8 cellular contexts compared by ENCODE assay signal in the genomic region with DNA sequence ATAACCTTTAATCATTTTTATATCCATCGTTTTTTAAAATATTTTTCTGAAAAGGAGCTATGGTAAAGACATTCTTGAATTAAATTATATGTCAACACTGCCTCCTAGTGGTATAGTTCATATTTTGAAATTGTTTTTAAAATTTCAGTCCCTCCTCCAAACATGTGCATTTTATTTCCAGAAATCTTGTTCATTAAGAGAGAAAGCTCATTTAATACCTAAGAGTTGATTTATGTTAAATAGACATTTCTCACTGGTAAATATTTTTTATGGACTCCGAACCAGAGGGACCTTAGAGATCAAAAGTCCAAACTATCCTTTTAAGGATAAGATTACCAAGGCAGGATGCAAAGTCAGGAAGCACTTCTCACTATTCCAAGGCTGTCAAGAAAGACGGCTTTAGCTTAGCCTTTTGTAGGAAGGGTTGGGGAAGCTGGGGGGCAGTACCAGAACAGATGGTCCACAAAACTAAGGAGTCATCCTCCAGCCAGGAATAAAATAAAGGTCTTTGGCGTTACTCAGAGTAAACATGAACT. TPM values are rescaled to one million over a fixed set of nuclear protein-coding genes. Genes with fewer than 3 reads are reported as not detected.
A peak's percentile ranks its signal among the peaks of the same experiment; 100 is the strongest.
DNase-seq lines count a peak whose midpoint lies in the region; ATAC-seq and TF ChIP-seq lines count a peak whose summit lies in the region.

No MANE protein-coding gene starts in this region.

- no peaks in the 10 kb centered on the region for H3K9me3 ChIP-seq in CD8-positive, alpha-beta memory T cell (ENCODE audit: low read length)
- H3K9me3 ChIP-seq in endodermal cell (ENCODE audit: control insufficient read depth, low read length), result no peaks in the 10 kb centered on the region

- peaks cover 5 to 8% of the 10 kb centered on the region in 2 donors for H3K27me3 Mint-ChIP-seq in CD8-positive, alpha-beta memory T cell
- H3K27me3 Mint-ChIP-seq in endodermal cell (ENCODE audit: insufficient read depth), result no peaks in the 10 kb centered on the region

- peak overlapping the region; percentile 15 for H3K4me3 ChIP-seq in CD8-positive, alpha-beta memory T cell (ENCODE audit: low read length)
- peak overlapping the region; percentile 52 for H3K4me3 ChIP-seq in endodermal cell (ENCODE audit: low read length)

- H3K9ac ChIP-seq in endodermal cell (ENCODE audit: extremely low read depth, low read length, poor library complexity, severe bottlenecking), result no peak overlapping the region

- ATAC-seq in HG03439 (IDR thresholded peaks at IDR 0.05; ENCODE audit: unreplicated experiment) (no peak), HG03135 (IDR thresholded peaks at IDR 0.05; ENCODE audit: unreplicated experiment) (no peak)

- 0 to 34% methylated on average over 1 to 3 of the region's 4 CpGs for WGBS in endodermal cell (ENCODE audit: insufficient coverage in 1 of 2, insufficient read length in 1 of 2), 2 experiments

- TF ChIP-seq CTCF in endodermal cell (conservative IDR thresholded peaks at IDR 0.05), result peak; percentile 71

- H3K9me3 Mint-ChIP-seq in CD8-positive, alpha-beta memory T cell, result no peaks in the 10 kb centered on the region
- peaks cover 2% of the 10 kb centered on the region for H3K9me3 Mint-ChIP-seq in endodermal cell

- peak overlapping the region in 1 of 8 donors; percentile 25 for H3K27ac Mint-ChIP-seq in CD8-positive, alpha-beta memory T cell
- peak overlapping the region; percentile 76 for H3K27ac Mint-ChIP-seq in endodermal cell

- no peak overlapping the region for H3K27ac ChIP-seq in CD8-positive, alpha-beta memory T cell (ENCODE audit: low read depth, low read length)
- H3K27ac ChIP-seq in endodermal cell (ENCODE audit: low read depth, low read length), result peak overlapping the region; percentile 9

- POLR2A ChIA-PET in CD8-positive, alpha-beta memory T cell (lab: Charles Lee), result interaction anchor here (1.0 kb wide), 1 partner anchor 149 kb away, joined by 5 read pairs; the partner anchor contains the start of gene ARSB

- peaks cover 8 to 11% (median 9%) of the 10 kb centered on the region in 3 donors for H3K4me1 Mint-ChIP-seq in CD8-positive, alpha-beta memory T cell
- peaks cover 15% of the 10 kb centered on the region for H3K4me1 Mint-ChIP-seq in endodermal cell

- no peaks in the 10 kb centered on the region for H3K36me3 Mint-ChIP-seq in CD8-positive, alpha-beta memory T cell
- no peaks in the 10 kb centered on the region for H3K36me3 Mint-ChIP-seq in endodermal cell (ENCODE audit: low read depth)

- peaks cover 9% of the 10 kb centered on the region for H3K4me1 ChIP-seq in CD8-positive, alpha-beta memory T cell (ENCODE audit: insufficient read depth, low read length)
- no peaks in the 10 kb centered on the region for H3K4me1 ChIP-seq in endodermal cell (ENCODE audit: control insufficient read depth, insufficient read depth, low read length)

- H3K36me3 ChIP-seq in CD8-positive, alpha-beta memory T cell (ENCODE audit: insufficient read depth, low read length), result no peaks in the 10 kb centered on the region
- H3K36me3 ChIP-seq in endodermal cell (ENCODE audit: control insufficient read depth, insufficient read depth, low read length), result no peaks in the 10 kb centered on the region

- CTCF ChIA-PET in CD8-positive, alpha-beta memory T cell (lab: Charles Lee), result interaction anchor here (0.5 to 3.0 kb wide), 25 partner anchors 8 to 1503 kb away, joined by 3 to 20 read pairs (median 4); partner anchors contain the start of genes AP3B1 and ARSB

- peak overlapping the region; percentile 35 to 79 (median 65) for H3K4me3 Mint-ChIP-seq in CD8-positive, alpha-beta memory T cell
- H3K4me3 Mint-ChIP-seq in endodermal cell, result peak overlapping the region; percentile 45

- no peaks in the 10 kb centered on the region for H3K27me3 ChIP-seq in CD8-positive, alpha-beta memory T cell (ENCODE audit: insufficient read depth, low read length, poor library complexity, severe bottlenecking)
- H3K27me3 ChIP-seq in endodermal cell (ENCODE audit: control insufficient read depth, insufficient read depth, low read length, poor library complexity, severe bottlenecking), result no peaks in the 10 kb centered on the region

- DNase-seq in CD8-positive, alpha-beta memory T cell, result peak in 2 of 5 donors; percentile 17 to 26
- DNase-seq in KG1 (lab: John Stamatoyannopoulos, UW) (peak; percentile 54), SK-N-DZ (ENCODE audit: low spot score) (peak; percentile 57), endodermal cell (no peak), middle frontal gyrus (ENCODE audit: extremely low spot score, low spot score) (peak; percentile 32)
- DNase-seq in effector CD4-positive, alpha-beta T cell, result no peak

RNA-seq across cellular contexts. Expression of gene BHMT, which starts 21.6 kb away (rescaled TPM):
- total RNA-seq in CD8-positive, alpha-beta memory T cell, result not detected
- not detected for polyA plus RNA-seq in CD8-positive, alpha-beta memory T cell
- polyA plus RNA-seq in SK-N-DZ (2014; cell fraction: cytosol; rRNA removed), result not detected in 2 replicates
- 0.07 and 0.12 TPM in 2 replicates for polyA plus RNA-seq in SK-N-DZ (2014; cell fraction: nucleus; rRNA removed)
- total RNA-seq in endodermal cell, result 1 to 10 TPM in 1 of 2 donors, under 1 TPM in 1; 0.81 to 1.3 TPM
- not detected for polyA plus RNA-seq in endodermal cell (2013, experiment 1 of 2)
- polyA plus RNA-seq in endodermal cell (2013, experiment 2 of 2), result not detected

Comparison
In these comparisons a context has a peak if more than half of its experiments do, and no peak if none do; other contexts are left out.
1. DNase-seq: peak in KG1 (single experiment), SK-N-DZ (single experiment) and middle frontal gyrus (single experiment); none in endodermal cell (single experiment) and effector CD4-positive, alpha-beta T cell (single experiment).